Comparison of ENCODE assay signal across 9 cellular contexts in genomic region chr7:47474937-47475879, GRCh38.
A peak's percentile ranks its signal among the peaks of the same experiment; 100 is the strongest.
DNase-seq lines count a peak whose midpoint lies in the region; ATAC-seq and TF ChIP-seq lines count a peak whose summit lies in the region.
"Had no signal": no experiment of that assay in that cellular context is flagged by ENCODE, and none has a peak within 500 bp of the region (broad histone marks: within the 10 kb centered on the region; RNA-seq: fewer than 3 reads in every experiment).

No MANE protein-coding gene starts in this region.

- H3K4me3 ChIP-seq in BE2C (ENCODE audit: low read depth, low read length) (no peak overlapping the region), astrocyte of the spinal cord (ENCODE audit: low read depth, low read length) (no peak overlapping the region)
- H3K4me3 ChIP-seq: SK-N-MC had no signal

- in situ Hi-C loops in astrocyte of the spinal cord (cut with HindIII; ENCODE audit: low sequenced_read_pairs) = no loop called here

- DNase-seq in BE2C (peak; percentile 49), NCI-H2107 treated with DMSO at 0.1 percent for 48 hours (lab: John Stamatoyannopoulos, UW; ENCODE audit: unreplicated experiment) (peak; percentile 80), astrocyte of the spinal cord (ENCODE audit: low read depth, low spot score) (peak; percentile 96), kidney tubule cell (ENCODE audit: low spot score) (peak; percentile 97), NCI-H524 (lab: John Stamatoyannopoulos, UW) (no peak)
- peak; percentile 24 to 46 for DNase-seq in stimulated activated naive CD8-positive, alpha-beta T cell treated with anti-CD3 and anti-CD28 coated beads, Interleukin-15, amount 100 ng/mL, for 72 hours

- no peaks in the 10 kb centered on the region for H3K27me3 ChIP-seq in BE2C

- H3K27me3 Mint-ChIP-seq in stimulated activated naive CD8-positive, alpha-beta T cell treated with anti-CD3 and anti-CD28 coated beads, Interleukin-15, amount 100 ng/mL, for 72 hours = no peaks in the 10 kb centered on the region

- no peak overlapping the region for H3K27ac Mint-ChIP-seq in stimulated activated naive CD8-positive, alpha-beta T cell treated with anti-CD3 and anti-CD28 coated beads, Interleukin-15, amount 100 ng/mL, for 72 hours

- peak; percentile 89 for ATAC-seq in GM18861 (IDR thresholded peaks at IDR 0.05; ENCODE audit: unreplicated experiment)
- ATAC-seq in HG02885 (IDR thresholded peaks at IDR 0.05; ENCODE audit: poor library complexity, unreplicated experiment) = peak; percentile 89
- peak; percentile 77 for ATAC-seq in stimulated activated naive CD8-positive, alpha-beta T cell treated with anti-CD3 and anti-CD28 coated beads, Interleukin-15, amount 100 ng/mL, for 72 hours

- H3K4me1 ChIP-seq in BE2C = no peaks in the 10 kb centered on the region

- H3K4me1 Mint-ChIP-seq in stimulated activated naive CD8-positive, alpha-beta T cell treated with anti-CD3 and anti-CD28 coated beads, Interleukin-15, amount 100 ng/mL, for 72 hours = peaks cover 10% of the 10 kb centered on the region

- TF ChIP-seq CTCF in BE2C (IDR thresholded peaks at IDR 0.05; ENCODE audit: low read depth, low read length) = no peak
- TF ChIP-seq CTCF in astrocyte of the spinal cord (IDR thresholded peaks at IDR 0.05; ENCODE audit: low read depth, low read length) = peak; percentile 7

- no peaks in the 10 kb centered on the region for H3K36me3 ChIP-seq in BE2C

- H3K4me3 Mint-ChIP-seq in stimulated activated naive CD8-positive, alpha-beta T cell treated with anti-CD3 and anti-CD28 coated beads, Interleukin-15, amount 100 ng/mL, for 72 hours = no peak overlapping the region

- H3K9me3 ChIP-seq in BE2C = no peaks in the 10 kb centered on the region

- H3K9me3 Mint-ChIP-seq in stimulated activated naive CD8-positive, alpha-beta T cell treated with anti-CD3 and anti-CD28 coated beads, Interleukin-15, amount 100 ng/mL, for 72 hours = no peaks in the 10 kb centered on the region

Comparison
In these comparisons a context has a peak if more than half of its experiments do, and no peak if none do; other contexts are left out.
1. DNase-seq: peak in BE2C (single experiment), NCI-H2107 treated with DMSO at 0.1 percent for 48 hours (single experiment), astrocyte of the spinal cord (single experiment), kidney tubule cell (single experiment) and stimulated activated naive CD8-positive, alpha-beta T cell treated with anti-CD3 and anti-CD28 coated beads, Interleukin-15, amount 100 ng/mL, for 72 hours (2 of 2); none in NCI-H524 (0 of 2).
2. Peak in every context shown above with its lines, with median percentiles within 50 percentile points of each other: ATAC-seq.